ENCODE assay signal across 10 cellular contexts in the genomic region with DNA sequence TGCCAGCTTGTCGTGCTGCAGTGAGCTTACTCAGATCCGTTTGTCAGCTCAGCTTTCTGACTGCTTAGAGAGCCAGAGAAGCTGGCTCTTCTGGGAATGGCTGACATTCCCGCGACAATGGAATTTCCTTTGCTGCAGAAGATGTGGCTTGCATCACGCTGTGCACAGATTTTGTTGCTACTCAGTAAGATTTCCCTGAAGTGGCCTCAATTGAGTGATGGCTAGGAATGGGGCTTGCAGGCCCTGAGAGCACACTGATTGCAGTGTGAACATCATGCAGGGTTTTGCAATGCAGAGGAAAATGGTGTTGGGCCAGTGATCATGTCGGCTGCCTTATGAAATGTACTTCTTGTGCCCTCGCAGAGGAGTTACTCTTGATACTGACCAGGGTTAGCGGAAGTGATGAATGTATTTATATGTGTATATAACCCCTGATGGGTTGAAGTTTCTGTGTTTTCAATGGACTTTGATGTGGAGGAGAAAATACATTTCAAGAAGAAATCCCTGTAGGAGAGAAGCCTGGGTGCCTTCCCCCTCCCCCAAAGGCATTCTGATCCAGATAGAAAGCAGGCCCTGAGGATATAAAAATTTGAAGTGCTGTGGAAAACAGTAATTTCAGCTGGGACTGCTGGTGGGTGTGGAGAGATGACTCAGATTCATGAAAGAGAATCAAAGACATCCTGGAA.
DNase-seq lines count a peak whose midpoint lies in the region; TF ChIP-seq lines count a peak whose summit lies in the region.
"Had no signal": no experiment of that assay in that cellular context is flagged by ENCODE, and none has a peak within 500 bp of the region (broad histone marks: within the 10 kb centered on the region; RNA-seq: fewer than 3 reads in every experiment).

No MANE protein-coding gene starts in this region.

- no peaks in the 10 kb centered on the region for H3F3A ChIP-seq in PC-9 (ENCODE audit: insufficient read depth, low read depth)

- CTCF ChIA-PET in MCF 10A (lab: Yijun Ruan, JAX) (interaction anchor here (1.2 kb wide), 1 partner anchor 90 kb away, joined by 4 read pairs; no protein-coding TSS in a partner anchor), PC-9 (lab: Charles Lee) (no interaction called here)
- CTCF ChIA-PET in CD8-positive, alpha-beta memory T cell (lab: Charles Lee): no interaction called here

- H3K27ac ChIP-seq in PC-9: no peak overlapping the region
- H3K27ac ChIP-seq in CD8-positive, alpha-beta memory T cell (ENCODE audit: low read depth, low read length): no peak overlapping the region

- DNase-seq in H7: peak; percentile 15
- peak; percentile 28 for DNase-seq in MCF 10A (ENCODE audit: unreplicated experiment)
- DNase-seq in iPS-NIHi7 (ENCODE audit: extremely low spot score): peak; percentile 34
- no peak for DNase-seq in PC-9
- no peak for DNase-seq in CD8-positive, alpha-beta memory T cell
- no peak for DNase-seq in HCEC 1CT
- no peak for DNase-seq in Kasumi-1 (lab: John Stamatoyannopoulos, UW)
- DNase-seq: activated naive CD4-positive, alpha-beta T cell treated with anti-CD3 and anti-CD28 coated beads for 36 hours had no signal

- H3K9me3 Mint-ChIP-seq in MCF 10A (ENCODE audit: unreplicated experiment): no peaks in the 10 kb centered on the region
- peaks cover 0 to 14% (median 6%) of the 10 kb centered on the region in 5 donors for H3K9me3 Mint-ChIP-seq in CD8-positive, alpha-beta memory T cell
- H3K9me3 Mint-ChIP-seq: activated naive CD4-positive, alpha-beta T cell treated with anti-CD3 and anti-CD28 coated beads for 36 hours had no signal

- no peaks in the 10 kb centered on the region for H3K9me3 ChIP-seq in skeletal muscle satellite cell (replicated peaks; ENCODE audit: low read length)
- no peaks in the 10 kb centered on the region for H3K9me3 ChIP-seq in PC-9 (ENCODE audit: insufficient read depth, low read depth)
- no peaks in the 10 kb centered on the region for H3K9me3 ChIP-seq in CD8-positive, alpha-beta memory T cell (ENCODE audit: low read length)

- no peaks in the 10 kb centered on the region for H3K9me2 ChIP-seq in PC-9 (ENCODE audit: insufficient read depth)

- intact Hi-C loops in MCF 10A (cut with micrococcal nuclease) (no loop called here), PC-9 (cut with micrococcal nuclease; ENCODE audit: unreplicated experiment) (no loop called here)

- no peak overlapping the region for H3K4me3 Mint-ChIP-seq in MCF 10A (ENCODE audit: unreplicated experiment)
- no peak overlapping the region for H3K4me3 Mint-ChIP-seq in CD8-positive, alpha-beta memory T cell
- H3K4me3 Mint-ChIP-seq: activated naive CD4-positive, alpha-beta T cell treated with anti-CD3 and anti-CD28 coated beads for 36 hours had no signal

- H3K36me3 ChIP-seq in H7 (replicated peaks; ENCODE audit: control insufficient read depth, insufficient read depth, low read length) (no peaks in the 10 kb centered on the region), skeletal muscle satellite cell (ENCODE audit: insufficient read depth, low read length) (no peaks in the 10 kb centered on the region), PC-9 (ENCODE audit: low read depth) (no peaks in the 10 kb centered on the region)
- H3K36me3 ChIP-seq in CD8-positive, alpha-beta memory T cell (ENCODE audit: insufficient read depth, low read length): no peaks in the 10 kb centered on the region
- H3K36me3 ChIP-seq: HAP-1 had no signal

- H3K4me1 Mint-ChIP-seq in MCF 10A (ENCODE audit: insufficient read depth, unreplicated experiment): peaks cover 19% of the 10 kb centered on the region
- H3K4me1 Mint-ChIP-seq in CD8-positive, alpha-beta memory T cell: no peaks in the 10 kb centered on the region

- H3K4me2 ChIP-seq in skeletal muscle satellite cell (ENCODE audit: low read length) (peak overlapping the region; percentile 29), PC-9 (no peak overlapping the region)

- no peaks in the 10 kb centered on the region for H4K20me1 ChIP-seq in PC-9 (ENCODE audit: insufficient read depth)

- H3K4me1 ChIP-seq in skeletal muscle satellite cell (ENCODE audit: control insufficient read depth, insufficient read depth, low read length) (peaks cover 27% of the 10 kb centered on the region), PC-9 (replicated peaks; ENCODE audit: insufficient read depth) (no peaks in the 10 kb centered on the region)
- H3K4me1 ChIP-seq in CD8-positive, alpha-beta memory T cell (ENCODE audit: insufficient read depth, low read length): no peaks in the 10 kb centered on the region

- no peak for TF ChIP-seq CTCF in MCF 10A (IDR thresholded peaks at IDR 0.05; ENCODE audit: unreplicated experiment)
- no peak for TF ChIP-seq CTCF in PC-9 (conservative IDR thresholded peaks at IDR 0.05)

- no peaks in the 10 kb centered on the region for H3K27me3 Mint-ChIP-seq in MCF 10A (ENCODE audit: insufficient read depth, unreplicated experiment)
- H3K27me3 Mint-ChIP-seq in CD8-positive, alpha-beta memory T cell: no peaks in the 10 kb centered on the region

- H2AFZ ChIP-seq in PC-9: no peak overlapping the region

- no peaks in the 10 kb centered on the region for H3K36me3 Mint-ChIP-seq in MCF 10A (ENCODE audit: insufficient read depth, unreplicated experiment)
- no peaks in the 10 kb centered on the region for H3K36me3 Mint-ChIP-seq in CD8-positive, alpha-beta memory T cell

- H3K79me2 ChIP-seq in PC-9 (ENCODE audit: low read depth): no peaks in the 10 kb centered on the region

- H3K9ac ChIP-seq in skeletal muscle satellite cell (ENCODE audit: low read depth, low read length): no peak overlapping the region

- H3K27me3 ChIP-seq in H7 (ENCODE audit: control insufficient read depth, insufficient read depth, low read length) (no peaks in the 10 kb centered on the region), skeletal muscle satellite cell (ENCODE audit: control insufficient read depth, insufficient read depth, low read length) (no peaks in the 10 kb centered on the region), PC-9 (ENCODE audit: insufficient read depth, low read depth) (no peaks in the 10 kb centered on the region)
- H3K27me3 ChIP-seq in CD8-positive, alpha-beta memory T cell (ENCODE audit: insufficient read depth, low read length, poor library complexity, severe bottlenecking): no peaks in the 10 kb centered on the region

- BruUV-seq in MCF 10A (replicated peaks; lab: Mats Ljungman, UMichigan): no TSS peak
- no TSS peak for BruUV-seq in PC-9 (replicated peaks; lab: Mats Ljungman, UMichigan)

- H3K4me3 ChIP-seq in H7 (ENCODE audit: insufficient read depth, low read depth, low read length): no peak overlapping the region
- no peak overlapping the region for H3K4me3 ChIP-seq in skeletal muscle satellite cell (ENCODE audit: low read length)
- H3K4me3 ChIP-seq in PC-9: no peak overlapping the region
- H3K4me3 ChIP-seq in CD8-positive, alpha-beta memory T cell (ENCODE audit: low read length): no peak overlapping the region
- H3K4me3 ChIP-seq: HAP-1 had no signal

- POLR2A ChIA-PET in MCF 10A (lab: Yijun Ruan, JAX): interaction anchor here (0.9 kb wide), 1 partner anchor 66 kb away, joined by 3 read pairs; no protein-coding TSS in a partner anchor
- POLR2A ChIA-PET in PC-9 (lab: Charles Lee; ENCODE audit: unreplicated experiment): no interaction called here
- POLR2A ChIA-PET in CD8-positive, alpha-beta memory T cell (lab: Charles Lee): no interaction called here

- peak overlapping the region; percentile 4 for H3K27ac Mint-ChIP-seq in MCF 10A (ENCODE audit: low read depth, unreplicated experiment)
- H3K27ac Mint-ChIP-seq in CD8-positive, alpha-beta memory T cell: no peak overlapping the region
- H3K27ac Mint-ChIP-seq: activated naive CD4-positive, alpha-beta T cell treated with anti-CD3 and anti-CD28 coated beads for 36 hours had no signal

Comparison
In these comparisons a context has a peak if more than half of its experiments do, and no peak if none do; other contexts are left out.
1. DNase-seq: peak in H7 (single experiment), MCF 10A (single experiment) and iPS-NIHi7 (single experiment); none in PC-9 (0 of 2), CD8-positive, alpha-beta memory T cell (0 of 5), HCEC 1CT (single experiment) and Kasumi-1 (0 of 2).